Comparison of ENCODE assay signal across 17 cellular contexts in genomic region chr15:100900136-100900894, GRCh38. TPM values are rescaled to one million over a fixed set of nuclear protein-coding genes. Genes with fewer than 3 reads are reported as not detected.
A peak's percentile ranks its signal among the peaks of the same experiment; 100 is the strongest.
DNase-seq lines count a peak whose midpoint lies in the region; TF ChIP-seq lines count a peak whose summit lies in the region.
"Had no signal": no experiment of that assay in that cellular context is flagged by ENCODE, and none has a peak within 500 bp of the region (broad histone marks: within the 10 kb centered on the region; RNA-seq: fewer than 3 reads in every experiment).

No MANE protein-coding gene starts in this region.

- H3K4me1 ChIP-seq in transverse colon, result peaks cover 17 to 50% (median 29%) of the 10 kb centered on the region in 4 donors

- DNase-seq in NCI-H1436 (lab: John Stamatoyannopoulos, UW) (peak; percentile 10), NCI-H1436 treated with DMSO at 0.1 percent for 48 hours (lab: John Stamatoyannopoulos, UW) (no peak), nephron progenitor cell (peak; percentile 27), transverse colon (peak; percentile 68), ureter (ENCODE audit: low spot score) (no peak), NCI-H1092 treated with DMSO at 0.1 percent for 48 hours (lab: John Stamatoyannopoulos, UW) (no peak), NCI-H2196 (lab: John Stamatoyannopoulos, UW; ENCODE audit: unreplicated experiment) (no peak)
- DNase-seq: C1 segment of cervical spinal cord, cortex of kidney, DMS153, left ventricle myocardium inferior, NCI-H446 treated with DMSO at 0.1 percent for 48 hours had no signal

- H3K9me3 ChIP-seq in transverse colon, result no peaks in the 10 kb centered on the region
- H3K9me3 ChIP-seq: left ventricle myocardium inferior had no signal

- TF ChIP-seq CTCF in VCaP (conservative IDR thresholded peaks at IDR 0.05) (no peak), nephron progenitor cell (IDR thresholded peaks at IDR 0.05) (no peak), transverse colon (IDR thresholded peaks at IDR 0.05) (no peak)

- 65 to 78% methylated on average over 2 to 15 of the region's 15 CpGs for WGBS in transverse colon (ENCODE audit: low coverage in 1 of 2), 2 donors

- no peaks in the 10 kb centered on the region for H3K27me3 ChIP-seq in transverse colon

- intact Hi-C loops in transverse colon (cut with DNase I; ENCODE audit: low total_unique reads), result no loop called here

- H3K9me3 Mint-ChIP-seq in nephron progenitor cell, result peaks cover 10% of the 10 kb centered on the region
- H3K9me3 Mint-ChIP-seq: activated naive CD4-positive, alpha-beta T cell treated with anti-CD3 and anti-CD28 coated beads, Interleukin-2, amount 50 U/mL, for 24 hours; stimulated activated memory B cell treated with anti-CD40 and anti-IgM and Interleukin-4, amounts not matched to agents 10 μg/mL and 1 μg/mL and 100 μg/mL, for 72 hours; type B pancreatic cell had no signal

- H3K4me1 Mint-ChIP-seq in nephron progenitor cell, result peaks cover 43% of the 10 kb centered on the region
- H3K4me1 Mint-ChIP-seq: activated naive CD4-positive, alpha-beta T cell treated with anti-CD3 and anti-CD28 coated beads, Interleukin-2, amount 50 U/mL, for 24 hours had no signal

- H3K4me3 Mint-ChIP-seq in nephron progenitor cell, result no peak overlapping the region
- H3K4me3 Mint-ChIP-seq: activated naive CD4-positive, alpha-beta T cell treated with anti-CD3 and anti-CD28 coated beads, Interleukin-2, amount 50 U/mL, for 24 hours; stimulated activated memory B cell treated with anti-CD40 and anti-IgM and Interleukin-4, amounts not matched to agents 10 μg/mL and 1 μg/mL and 100 μg/mL, for 72 hours; type B pancreatic cell had no signal

- TF ChIP-seq EP300 in transverse colon (IDR thresholded peaks at IDR 0.05; ENCODE audit: low read depth), result no peak

- no peak overlapping the region for H3K4me3 ChIP-seq in transverse colon
- H3K4me3 ChIP-seq: left ventricle myocardium inferior had no signal

- H3K27ac ChIP-seq in VCaP (peak overlapping the region; percentile 98), transverse colon (peak overlapping the region; percentile 80 to 90 (median 85))
- H3K27ac ChIP-seq: KMS-11 had no signal

- no peaks in the 10 kb centered on the region for H3K36me3 ChIP-seq in transverse colon
- H3K36me3 ChIP-seq: left ventricle myocardium inferior had no signal

- H3K36me3 Mint-ChIP-seq in nephron progenitor cell (ENCODE audit: low read depth), result no peaks in the 10 kb centered on the region
- H3K36me3 Mint-ChIP-seq: activated naive CD4-positive, alpha-beta T cell treated with anti-CD3 and anti-CD28 coated beads, Interleukin-2, amount 50 U/mL, for 24 hours; stimulated activated memory B cell treated with anti-CD40 and anti-IgM and Interleukin-4, amounts not matched to agents 10 μg/mL and 1 μg/mL and 100 μg/mL, for 72 hours; type B pancreatic cell had no signal

- peak overlapping the region; percentile 74 for H3K27ac Mint-ChIP-seq in nephron progenitor cell
- H3K27ac Mint-ChIP-seq: activated naive CD4-positive, alpha-beta T cell treated with anti-CD3 and anti-CD28 coated beads, Interleukin-2, amount 50 U/mL, for 24 hours; stimulated activated memory B cell treated with anti-CD40 and anti-IgM and Interleukin-4, amounts not matched to agents 10 μg/mL and 1 μg/mL and 100 μg/mL, for 72 hours; type B pancreatic cell had no signal

- TF ChIP-seq POLR2A in transverse colon (IDR thresholded peaks at IDR 0.05), result no peak

- in situ Hi-C loops in transverse colon (cut with MboI; ENCODE audit: low pct_ligation_motif_present in 1 of 4, low pct_unique_long_range_greater_than_20kb in 1 of 4, low sequenced_read_pairs in 3 of 4), result loop anchor here (25.0 kb wide), 2 partner anchors 112 to 362 kb away; partner anchors contain the start of gene CHSY1 (in 4 of the 4)

- H3K27me3 Mint-ChIP-seq in nephron progenitor cell (ENCODE audit: low read depth, poor library complexity), result peaks cover 26% of the 10 kb centered on the region

RNA-seq across cellular contexts. Expression of gene LRRK1, which starts 18.8 kb away (rescaled TPM):
- total RNA-seq in transverse colon (100 to 1,000 TPM in 2 of 4 donors, 10 to 100 TPM in 2; 52.7 to 107 (median 82.7) TPM), ureter (29.5 TPM)

RNA-seq across cellular contexts. Expression of gene ALDH1A3, which starts 20.7 kb away (rescaled TPM):
- 10 to 100 TPM in 3 of 4 donors, 1 to 10 TPM in 1; 6.7 to 39.4 (median 17.9) TPM for total RNA-seq in transverse colon
- total RNA-seq in ureter, result 24.2 TPM

Comparison
In these comparisons a context has a peak if more than half of its experiments do, and no peak if none do; other contexts are left out.
1. DNase-seq: peak in NCI-H1436 (single experiment), nephron progenitor cell (single experiment) and transverse colon (single experiment); none in NCI-H1436 treated with DMSO at 0.1 percent for 48 hours (single experiment), ureter (single experiment), NCI-H1092 treated with DMSO at 0.1 percent for 48 hours (single experiment) and NCI-H2196 (single experiment).